1 cellular context compared by ENCODE assay signal in genomic region chr1:147084273-147085096, GRCh38.
TF ChIP-seq lines count a peak whose summit lies in the region.

No MANE protein-coding gene starts in this region.

TF ChIP-seq in WTC11, 78 proteins besides CTCF, POLR2A, EP300 and RAD21 (continued from another document and continues in another):
- TF ChIP-seq PREB (CRISPR knock-in tag; IDR thresholded peaks at IDR 0.05; ENCODE audit: borderline replicate concordance) (peak; percentile 75; the same call in 1 of the 2 replicates), ETV6 (CRISPR knock-in tag; IDR thresholded peaks at IDR 0.05) (peak; percentile 98), ZBTB43 (CRISPR knock-in tag; IDR thresholded peaks at IDR 0.05) (peak; percentile 79), USF1 (CRISPR knock-in tag; IDR thresholded peaks at IDR 0.05) (peak; percentile 76), CBFB (CRISPR knock-in tag; IDR thresholded peaks at IDR 0.05; ENCODE audit: low read depth) (0 out of 2 replicates have a peak, but pooled peaks have one; percentile 91), ZNF219 (CRISPR knock-in tag; IDR thresholded peaks at IDR 0.05; ENCODE audit: borderline replicate concordance) (peak; percentile 63; the same call in 1 of the 2 replicates), MXD4 (CRISPR knock-in tag; IDR thresholded peaks at IDR 0.05; ENCODE audit: borderline replicate concordance) (no peak), GRHL2 (CRISPR knock-in tag; IDR thresholded peaks at IDR 0.05; ENCODE audit: insufficient replicate concordance, severe bottlenecking) (no peak), SOX15 (CRISPR knock-in tag; IDR thresholded peaks at IDR 0.05) (0 out of 2 replicates have a peak, but pooled peaks have one; percentile 70), ZNF532 (CRISPR knock-in tag; IDR thresholded peaks at IDR 0.05; ENCODE audit: borderline replicate concordance) (peak; percentile 99), MYBL2 (CRISPR knock-in tag; IDR thresholded peaks at IDR 0.05) (peak; percentile 70; the same call in 1 of the 2 replicates), ARID4B (CRISPR knock-in tag; IDR thresholded peaks at IDR 0.05; ENCODE audit: borderline replicate concordance) (peak; percentile 66), RORB (CRISPR knock-in tag; IDR thresholded peaks at IDR 0.05) (peak; percentile 84), NR1H2 (CRISPR knock-in tag; IDR thresholded peaks at IDR 0.05) (0 out of 2 replicates have a peak, but pooled peaks have one; percentile 25), ZNF671 (CRISPR knock-in tag; IDR thresholded peaks at IDR 0.05) (peak; percentile 98), ZBTB21 (CRISPR knock-in tag; IDR thresholded peaks at IDR 0.05; ENCODE audit: borderline replicate concordance) (no peak), ZNF263 (CRISPR knock-in tag; IDR thresholded peaks at IDR 0.05; ENCODE audit: low read depth) (no peak), FOXK1 (CRISPR knock-in tag; IDR thresholded peaks at IDR 0.05) (peak; percentile 94), NFYB (CRISPR knock-in tag; conservative IDR thresholded peaks at IDR 0.05; ENCODE audit: low read depth) (peak; percentile 30; the same call in 1 of the 2 replicates), CREM (CRISPR knock-in tag; IDR thresholded peaks at IDR 0.05) (peak; percentile 81; the same call in 1 of the 2 replicates), JAZF1 (CRISPR knock-in tag; IDR thresholded peaks at IDR 0.05) (peak; percentile 75; the same call in 1 of the 2 replicates), NFATC4 (CRISPR knock-in tag; IDR thresholded peaks at IDR 0.05) (peak; percentile 98), RELA (CRISPR knock-in tag; IDR thresholded peaks at IDR 0.05; ENCODE audit: borderline replicate concordance) (no peak), MLX (CRISPR knock-in tag; IDR thresholded peaks at IDR 0.05) (peak; percentile 89), SMAD3 (CRISPR knock-in tag; IDR thresholded peaks at IDR 0.05; ENCODE audit: borderline replicate concordance) (peak; percentile 61), SMAD4 (CRISPR knock-in tag; IDR thresholded peaks at IDR 0.05) (peak; percentile 77), SP1 (CRISPR knock-in tag; conservative IDR thresholded peaks at IDR 0.05) (peak; percentile 69), EMX1 (CRISPR knock-in tag; IDR thresholded peaks at IDR 0.05) (peak; percentile 99), PRRX2 (CRISPR knock-in tag; IDR thresholded peaks at IDR 0.05) (peak; percentile 99)
- TF ChIP-seq, protein P1, sequence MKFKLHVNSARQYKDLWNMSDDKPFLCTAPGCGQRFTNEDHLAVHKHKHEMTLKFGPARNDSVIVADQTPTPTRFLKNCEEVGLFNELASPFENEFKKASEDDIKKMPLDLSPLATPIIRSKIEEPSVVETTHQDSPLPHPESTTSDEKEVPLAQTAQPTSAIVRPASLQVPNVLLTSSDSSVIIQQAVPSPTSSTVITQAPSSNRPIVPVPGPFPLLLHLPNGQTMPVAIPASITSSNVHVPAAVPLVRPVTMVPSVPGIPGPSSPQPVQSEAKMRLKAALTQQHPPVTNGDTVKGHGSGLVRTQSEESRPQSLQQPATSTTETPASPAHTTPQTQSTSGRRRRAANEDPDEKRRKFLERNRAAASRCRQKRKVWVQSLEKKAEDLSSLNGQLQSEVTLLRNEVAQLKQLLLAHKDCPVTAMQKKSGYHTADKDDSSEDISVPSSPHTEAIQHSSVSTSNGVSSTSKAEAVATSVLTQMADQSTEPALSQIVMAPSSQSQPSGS (CRISPR knock-in tag; IDR thresholded peaks at IDR 0.05; ENCODE audit: borderline replicate concordance, low read depth), result 0 out of 2 replicates have a peak, but pooled peaks have one; percentile 55
- TF ChIP-seq, protein P2, sequence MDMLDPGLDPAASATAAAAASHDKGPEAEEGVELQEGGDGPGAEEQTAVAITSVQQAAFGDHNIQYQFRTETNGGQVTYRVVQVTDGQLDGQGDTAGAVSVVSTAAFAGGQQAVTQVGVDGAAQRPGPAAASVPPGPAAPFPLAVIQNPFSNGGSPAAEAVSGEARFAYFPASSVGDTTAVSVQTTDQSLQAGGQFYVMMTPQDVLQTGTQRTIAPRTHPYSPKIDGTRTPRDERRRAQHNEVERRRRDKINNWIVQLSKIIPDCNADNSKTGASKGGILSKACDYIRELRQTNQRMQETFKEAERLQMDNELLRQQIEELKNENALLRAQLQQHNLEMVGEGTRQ (CRISPR knock-in tag; IDR thresholded peaks at IDR 0.05), result peak; percentile 33; the same call in 1 of the 2 replicates
- TF ChIP-seq, protein P3, sequence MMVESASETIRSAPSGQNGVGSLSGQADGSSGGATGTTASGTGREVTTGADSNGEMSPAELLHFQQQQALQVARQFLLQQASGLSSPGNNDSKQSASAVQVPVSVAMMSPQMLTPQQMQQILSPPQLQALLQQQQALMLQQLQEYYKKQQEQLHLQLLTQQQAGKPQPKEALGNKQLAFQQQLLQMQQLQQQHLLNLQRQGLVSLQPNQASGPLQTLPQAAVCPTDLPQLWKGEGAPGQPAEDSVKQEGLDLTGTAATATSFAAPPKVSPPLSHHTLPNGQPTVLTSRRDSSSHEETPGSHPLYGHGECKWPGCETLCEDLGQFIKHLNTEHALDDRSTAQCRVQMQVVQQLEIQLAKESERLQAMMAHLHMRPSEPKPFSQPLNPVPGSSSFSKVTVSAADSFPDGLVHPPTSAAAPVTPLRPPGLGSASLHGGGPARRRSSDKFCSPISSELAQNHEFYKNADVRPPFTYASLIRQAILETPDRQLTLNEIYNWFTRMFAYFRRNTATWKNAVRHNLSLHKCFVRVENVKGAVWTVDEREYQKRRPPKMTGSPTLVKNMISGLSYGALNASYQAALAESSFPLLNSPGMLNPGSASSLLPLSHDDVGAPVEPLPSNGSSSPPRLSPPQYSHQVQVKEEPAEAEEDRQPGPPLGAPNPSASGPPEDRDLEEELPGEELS (CRISPR knock-in tag; IDR thresholded peaks at IDR 0.05), result peak; percentile 71; the same call in 1 of the 2 replicates
- TF ChIP-seq, protein P4, sequence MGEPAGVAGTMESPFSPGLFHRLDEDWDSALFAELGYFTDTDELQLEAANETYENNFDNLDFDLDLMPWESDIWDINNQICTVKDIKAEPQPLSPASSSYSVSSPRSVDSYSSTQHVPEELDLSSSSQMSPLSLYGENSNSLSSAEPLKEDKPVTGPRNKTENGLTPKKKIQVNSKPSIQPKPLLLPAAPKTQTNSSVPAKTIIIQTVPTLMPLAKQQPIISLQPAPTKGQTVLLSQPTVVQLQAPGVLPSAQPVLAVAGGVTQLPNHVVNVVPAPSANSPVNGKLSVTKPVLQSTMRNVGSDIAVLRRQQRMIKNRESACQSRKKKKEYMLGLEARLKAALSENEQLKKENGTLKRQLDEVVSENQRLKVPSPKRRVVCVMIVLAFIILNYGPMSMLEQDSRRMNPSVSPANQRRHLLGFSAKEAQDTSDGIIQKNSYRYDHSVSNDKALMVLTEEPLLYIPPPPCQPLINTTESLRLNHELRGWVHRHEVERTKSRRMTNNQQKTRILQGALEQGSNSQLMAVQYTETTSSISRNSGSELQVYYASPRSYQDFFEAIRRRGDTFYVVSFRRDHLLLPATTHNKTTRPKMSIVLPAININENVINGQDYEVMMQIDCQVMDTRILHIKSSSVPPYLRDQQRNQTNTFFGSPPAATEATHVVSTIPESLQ (CRISPR knock-in tag; IDR thresholded peaks at IDR 0.05), result no peak
- TF ChIP-seq, protein P5, sequence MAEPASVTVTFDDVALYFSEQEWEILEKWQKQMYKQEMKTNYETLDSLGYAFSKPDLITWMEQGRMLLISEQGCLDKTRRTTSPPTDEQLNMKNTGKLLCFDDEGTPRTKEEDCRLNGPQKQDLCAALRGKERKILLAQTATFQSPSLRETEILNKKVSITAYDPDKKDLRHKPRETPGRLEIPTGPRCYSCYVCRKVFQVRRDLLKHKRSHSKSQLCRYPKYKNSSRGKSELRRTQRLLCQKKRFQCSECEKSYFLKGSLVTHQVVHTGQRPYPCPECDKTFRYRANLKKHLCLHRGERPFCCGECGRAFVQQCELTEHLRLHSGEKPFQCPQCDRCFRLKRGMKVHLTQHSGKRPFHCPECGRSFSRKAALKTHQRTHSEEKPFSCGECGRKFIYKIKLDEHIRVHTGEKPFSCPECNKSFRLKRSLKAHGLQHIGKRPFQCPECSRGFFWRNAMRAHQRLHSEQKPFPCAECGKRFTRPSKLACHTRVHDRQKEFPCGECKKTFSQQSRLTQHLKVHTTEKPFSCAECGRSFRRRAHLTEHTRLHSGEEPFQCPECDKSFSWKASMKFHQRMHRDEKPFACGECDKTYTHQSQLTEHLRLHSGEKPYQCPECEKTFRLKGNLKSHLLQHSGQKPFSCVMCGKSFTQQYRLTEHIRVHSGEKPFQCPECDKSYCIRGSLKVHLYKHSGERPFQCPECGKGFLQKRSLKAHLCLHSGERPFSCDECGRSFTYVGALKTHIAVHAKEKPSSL (CRISPR knock-in tag; conservative IDR thresholded peaks at IDR 0.05), result peak; percentile 97
